In the genomic region with DNA sequence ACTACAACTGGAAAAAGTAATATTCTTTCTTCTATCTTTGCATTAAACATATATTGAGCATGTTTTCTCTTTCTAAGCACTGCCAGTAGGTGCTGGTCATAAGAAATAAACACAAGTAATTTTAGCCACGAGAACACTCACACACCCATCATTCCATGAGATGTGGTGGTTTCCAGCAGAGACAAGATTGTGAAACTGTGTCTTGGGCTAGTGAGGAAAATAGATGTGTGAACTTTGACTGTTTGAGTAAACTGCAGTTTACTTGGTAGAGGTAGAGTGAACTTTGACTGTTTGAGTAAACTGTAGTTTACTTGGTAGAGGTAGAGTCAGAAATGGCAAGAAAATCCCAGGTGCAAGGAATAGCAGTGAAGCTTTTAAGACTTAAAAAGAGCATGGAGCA, we compare ENCODE assay signal across 1 cellular context.
TF ChIP-seq lines count a peak whose summit lies in the region.

No MANE protein-coding gene starts in this region.

TF ChIP-seq in WTC11, 78 proteins besides CTCF, POLR2A, EP300 and RAD21 (continued from another document):
- TF ChIP-seq, protein P1, sequence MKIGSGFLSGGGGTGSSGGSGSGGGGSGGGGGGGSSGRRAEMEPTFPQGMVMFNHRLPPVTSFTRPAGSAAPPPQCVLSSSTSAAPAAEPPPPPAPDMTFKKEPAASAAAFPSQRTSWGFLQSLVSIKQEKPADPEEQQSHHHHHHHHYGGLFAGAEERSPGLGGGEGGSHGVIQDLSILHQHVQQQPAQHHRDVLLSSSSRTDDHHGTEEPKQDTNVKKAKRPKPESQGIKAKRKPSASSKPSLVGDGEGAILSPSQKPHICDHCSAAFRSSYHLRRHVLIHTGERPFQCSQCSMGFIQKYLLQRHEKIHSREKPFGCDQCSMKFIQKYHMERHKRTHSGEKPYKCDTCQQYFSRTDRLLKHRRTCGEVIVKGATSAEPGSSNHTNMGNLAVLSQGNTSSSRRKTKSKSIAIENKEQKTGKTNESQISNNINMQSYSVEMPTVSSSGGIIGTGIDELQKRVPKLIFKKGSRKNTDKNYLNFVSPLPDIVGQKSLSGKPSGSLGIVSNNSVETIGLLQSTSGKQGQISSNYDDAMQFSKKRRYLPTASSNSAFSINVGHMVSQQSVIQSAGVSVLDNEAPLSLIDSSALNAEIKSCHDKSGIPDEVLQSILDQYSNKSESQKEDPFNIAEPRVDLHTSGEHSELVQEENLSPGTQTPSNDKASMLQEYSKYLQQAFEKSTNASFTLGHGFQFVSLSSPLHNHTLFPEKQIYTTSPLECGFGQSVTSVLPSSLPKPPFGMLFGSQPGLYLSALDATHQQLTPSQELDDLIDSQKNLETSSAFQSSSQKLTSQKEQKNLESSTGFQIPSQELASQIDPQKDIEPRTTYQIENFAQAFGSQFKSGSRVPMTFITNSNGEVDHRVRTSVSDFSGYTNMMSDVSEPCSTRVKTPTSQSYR (CRISPR knock-in tag; IDR thresholded peaks at IDR 0.05) = no peak
- TF ChIP-seq NFE2L1 (CRISPR knock-in tag; IDR thresholded peaks at IDR 0.05) (no peak), GTF2I (CRISPR knock-in tag; conservative IDR thresholded peaks at IDR 0.05) (no peak), HMGA2 (CRISPR knock-in tag; IDR thresholded peaks at IDR 0.05) (no peak), ZNF121 (CRISPR knock-in tag; IDR thresholded peaks at IDR 0.05) (no peak), CREM (CRISPR knock-in tag; IDR thresholded peaks at IDR 0.05) (no peak)
- TF ChIP-seq, protein P2, sequence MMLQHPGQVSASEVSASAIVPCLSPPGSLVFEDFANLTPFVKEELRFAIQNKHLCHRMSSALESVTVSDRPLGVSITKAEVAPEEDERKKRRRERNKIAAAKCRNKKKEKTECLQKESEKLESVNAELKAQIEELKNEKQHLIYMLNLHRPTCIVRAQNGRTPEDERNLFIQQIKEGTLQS (CRISPR knock-in tag; conservative IDR thresholded peaks at IDR 0.05) = no peak
- TF ChIP-seq, protein P3, sequence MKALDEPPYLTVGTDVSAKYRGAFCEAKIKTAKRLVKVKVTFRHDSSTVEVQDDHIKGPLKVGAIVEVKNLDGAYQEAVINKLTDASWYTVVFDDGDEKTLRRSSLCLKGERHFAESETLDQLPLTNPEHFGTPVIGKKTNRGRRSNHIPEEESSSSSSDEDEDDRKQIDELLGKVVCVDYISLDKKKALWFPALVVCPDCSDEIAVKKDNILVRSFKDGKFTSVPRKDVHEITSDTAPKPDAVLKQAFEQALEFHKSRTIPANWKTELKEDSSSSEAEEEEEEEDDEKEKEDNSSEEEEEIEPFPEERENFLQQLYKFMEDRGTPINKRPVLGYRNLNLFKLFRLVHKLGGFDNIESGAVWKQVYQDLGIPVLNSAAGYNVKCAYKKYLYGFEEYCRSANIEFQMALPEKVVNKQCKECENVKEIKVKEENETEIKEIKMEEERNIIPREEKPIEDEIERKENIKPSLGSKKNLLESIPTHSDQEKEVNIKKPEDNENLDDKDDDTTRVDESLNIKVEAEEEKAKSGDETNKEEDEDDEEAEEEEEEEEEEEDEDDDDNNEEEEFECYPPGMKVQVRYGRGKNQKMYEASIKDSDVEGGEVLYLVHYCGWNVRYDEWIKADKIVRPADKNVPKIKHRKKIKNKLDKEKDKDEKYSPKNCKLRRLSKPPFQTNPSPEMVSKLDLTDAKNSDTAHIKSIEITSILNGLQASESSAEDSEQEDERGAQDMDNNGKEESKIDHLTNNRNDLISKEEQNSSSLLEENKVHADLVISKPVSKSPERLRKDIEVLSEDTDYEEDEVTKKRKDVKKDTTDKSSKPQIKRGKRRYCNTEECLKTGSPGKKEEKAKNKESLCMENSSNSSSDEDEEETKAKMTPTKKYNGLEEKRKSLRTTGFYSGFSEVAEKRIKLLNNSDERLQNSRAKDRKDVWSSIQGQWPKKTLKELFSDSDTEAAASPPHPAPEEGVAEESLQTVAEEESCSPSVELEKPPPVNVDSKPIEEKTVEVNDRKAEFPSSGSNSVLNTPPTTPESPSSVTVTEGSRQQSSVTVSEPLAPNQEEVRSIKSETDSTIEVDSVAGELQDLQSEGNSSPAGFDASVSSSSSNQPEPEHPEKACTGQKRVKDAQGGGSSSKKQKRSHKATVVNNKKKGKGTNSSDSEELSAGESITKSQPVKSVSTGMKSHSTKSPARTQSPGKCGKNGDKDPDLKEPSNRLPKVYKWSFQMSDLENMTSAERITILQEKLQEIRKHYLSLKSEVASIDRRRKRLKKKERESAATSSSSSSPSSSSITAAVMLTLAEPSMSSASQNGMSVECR (CRISPR knock-in tag; IDR thresholded peaks at IDR 0.05; ENCODE audit: borderline replicate concordance) = no peak
- TF ChIP-seq, protein P4, sequence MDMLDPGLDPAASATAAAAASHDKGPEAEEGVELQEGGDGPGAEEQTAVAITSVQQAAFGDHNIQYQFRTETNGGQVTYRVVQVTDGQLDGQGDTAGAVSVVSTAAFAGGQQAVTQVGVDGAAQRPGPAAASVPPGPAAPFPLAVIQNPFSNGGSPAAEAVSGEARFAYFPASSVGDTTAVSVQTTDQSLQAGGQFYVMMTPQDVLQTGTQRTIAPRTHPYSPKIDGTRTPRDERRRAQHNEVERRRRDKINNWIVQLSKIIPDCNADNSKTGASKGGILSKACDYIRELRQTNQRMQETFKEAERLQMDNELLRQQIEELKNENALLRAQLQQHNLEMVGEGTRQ (CRISPR knock-in tag; IDR thresholded peaks at IDR 0.05) = no peak
- TF ChIP-seq, protein P5, sequence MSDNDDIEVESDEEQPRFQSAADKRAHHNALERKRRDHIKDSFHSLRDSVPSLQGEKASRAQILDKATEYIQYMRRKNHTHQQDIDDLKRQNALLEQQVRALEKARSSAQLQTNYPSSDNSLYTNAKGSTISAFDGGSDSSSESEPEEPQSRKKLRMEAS (CRISPR knock-in tag; IDR thresholded peaks at IDR 0.05) = no peak
TF ChIP-seq in WTC11: peak in this region for 0.
